21 cellular contexts compared by ENCODE assay signal in genomic region chr17:78089557-78090281, GRCh38. TPM values are rescaled to one million over a fixed set of nuclear protein-coding genes. Genes with fewer than 3 reads are reported as not detected.
DNase-seq lines count a peak whose midpoint lies in the region; ATAC-seq and TF ChIP-seq lines count a peak whose summit lies in the region.
"Had no signal": no experiment of that assay in that cellular context is flagged by ENCODE, and none has a peak within 500 bp of the region (broad histone marks: within the 10 kb centered on the region; RNA-seq: fewer than 3 reads in every experiment).

No MANE protein-coding gene starts in this region.

- peaks cover 8% of the 10 kb centered on the region; the same call in 1 of the 2 replicates for H3K27me3 ChIP-seq in OCI-LY3 (ENCODE audit: low read depth, low read length)
- H3K27me3 ChIP-seq in psoas muscle (ENCODE audit: insufficient read depth in 3 of 3, low read length in 2 of 3), result no peaks in the 10 kb centered on the region
- H3K27me3 ChIP-seq: breast epithelium, pancreas, upper lobe of left lung had no signal

- DNase-seq in NOMO-1 (lab: John Stamatoyannopoulos, UW; ENCODE audit: unreplicated experiment in 2 of 2) (peak; percentile 9 to 29), NOMO-1 treated with dmso at 0.1 percent for 144 hours (lab: John Stamatoyannopoulos, UW; ENCODE audit: unreplicated experiment) (no peak), fibroblast of villous mesenchyme (ENCODE audit: low read depth) (peak; percentile 13), psoas muscle (no peak), NCI-H1417 treated with DMSO at 0.1 percent for 48 hours (lab: John Stamatoyannopoulos, UW) (no peak), AG20443 (ENCODE audit: low spot score) (no peak)
- DNase-seq: 8988T; activated CD4-positive, alpha-beta T cell treated with anti-CD3 and anti-CD28 coated beads for 48 hours; CD4-positive, CD25-positive, alpha-beta regulatory T cell; EL; endodermal cell; H9; KG1; NCI-H1436 treated with DMSO at 0.1 percent for 48 hours; NCI-H510A treated with DMSO at 0.1 percent for 48 hours; pancreas; upper lobe of left lung had no signal

- H3K9ac ChIP-seq in OCI-LY3 (ENCODE audit: low read length), result no peak overlapping the region

- H3K4me1 ChIP-seq in OCI-LY3 (ENCODE audit: low read length) (peaks cover 6% of the 10 kb centered on the region), psoas muscle (peaks cover 4% of the 10 kb centered on the region)
- H3K4me1 ChIP-seq: breast epithelium, pancreas, upper lobe of left lung had no signal

- H3K9me3 ChIP-seq in OCI-LY3 (ENCODE audit: insufficient read depth, low read length), result no peaks in the 10 kb centered on the region
- no peaks in the 10 kb centered on the region for H3K9me3 ChIP-seq in psoas muscle
- H3K9me3 ChIP-seq: breast epithelium, pancreas, upper lobe of left lung had no signal

- no peak for ATAC-seq in psoas muscle
- no peak for ATAC-seq in HG02870 (IDR thresholded peaks at IDR 0.05; ENCODE audit: unreplicated experiment)

- no peaks in the 10 kb centered on the region for H3K36me3 ChIP-seq in OCI-LY3 (replicated peaks; ENCODE audit: low read depth, low read length)
- peaks cover 8 to 100% of the 10 kb centered on the region in 2 donors for H3K36me3 ChIP-seq in psoas muscle (ENCODE audit: insufficient read depth in 1 of 2, low read depth in 1 of 2)

- no peak for TF ChIP-seq CTCF in OCI-LY3 (IDR thresholded peaks at IDR 0.05; ENCODE audit: low read depth, low read length)
- no peak for TF ChIP-seq CTCF in fibroblast of villous mesenchyme (IDR thresholded peaks at IDR 0.05; ENCODE audit: insufficient read depth, low read depth, low read length)
- TF ChIP-seq CTCF in psoas muscle (IDR thresholded peaks at IDR 0.05), result no peak

- H3K4me2 ChIP-seq in OCI-LY3 (ENCODE audit: low read length), result peak overlapping the region; percentile 23; the same call in 1 of the 2 replicates

- 71 to 84% (median 74%) methylated on average over 7 of the region's 7 CpGs for WGBS in psoas muscle, 3 donors

- intact Hi-C loops in psoas muscle (cut with DNase I), result no loop called here

- no peaks in the 10 kb centered on the region for H3K79me2 ChIP-seq in OCI-LY3 (ENCODE audit: low read length)

- H3K4me3 ChIP-seq in OCI-LY3 (ENCODE audit: low read length) (no peak overlapping the region), fibroblast of villous mesenchyme (ENCODE audit: low read depth, low read length) (no peak overlapping the region), psoas muscle (no peak overlapping the region)
- H3K4me3 ChIP-seq: breast epithelium, pancreas, upper lobe of left lung had no signal

- H2AFZ ChIP-seq in OCI-LY3 (ENCODE audit: low read depth, low read length), result peak overlapping the region; percentile 88

- H4K20me1 ChIP-seq in OCI-LY3 (ENCODE audit: insufficient read depth, low read length), result no peaks in the 10 kb centered on the region

- H3K27ac ChIP-seq in OCI-LY3 (ENCODE audit: low read length) (no peak overlapping the region), psoas muscle (peak overlapping the region; percentile 42)
- H3K27ac ChIP-seq: breast epithelium, upper lobe of left lung had no signal

RNA-seq across cellular contexts. Expression of gene TMC6, which starts 38.8 kb away (rescaled TPM):
- 4.2 and 5.2 TPM in 2 replicates for total RNA-seq in fibroblast of villous mesenchyme
- total RNA-seq in psoas muscle, result 10 to 100 TPM in 1 of 4 donors, 1 to 10 TPM in 3; 6.1 to 11.0 (median 7.9) TPM
- 1 to 10 TPM; 2.7 to 3.9 (median 2.8) TPM for polyA plus RNA-seq in psoas muscle

RNA-seq across cellular contexts. Expression of gene TMC8, which starts 40.9 kb away (rescaled TPM):
- not detected in 2 replicates for total RNA-seq in fibroblast of villous mesenchyme
- 1 to 10 TPM in 3 of 4 donors, under 1 TPM in 1; 0.89 to 2.8 (median 1.9) TPM for total RNA-seq in psoas muscle
- polyA plus RNA-seq in psoas muscle, result under 1 TPM; 0.30 to 0.79 (median 0.43) TPM

RNA-seq across cellular contexts. Expression of gene C17orf99, which starts 56.5 kb away (rescaled TPM):
- total RNA-seq in fibroblast of villous mesenchyme (not detected in 2 replicates), psoas muscle (not detected)
- polyA plus RNA-seq in psoas muscle, result not detected
- total RNA-seq: breast epithelium; CD4-positive, CD25-positive, alpha-beta regulatory T cell; endodermal cell; H9; mucosa of gallbladder; pancreas had no signal
- polyA plus RNA-seq: CD4-positive, CD25-positive, alpha-beta regulatory T cell; pancreas had no signal

Comparison
In these comparisons a context has a peak if more than half of its experiments do, and no peak if none do; other contexts are left out.
1. DNase-seq: peak in NOMO-1 (2 of 2) and fibroblast of villous mesenchyme (single experiment); none in NOMO-1 treated with dmso at 0.1 percent for 144 hours (single experiment), psoas muscle (0 of 2), NCI-H1417 treated with DMSO at 0.1 percent for 48 hours (single experiment) and AG20443 (single experiment).